Comparison of ENCODE assay signal across 1 cellular context in the genomic region with DNA sequence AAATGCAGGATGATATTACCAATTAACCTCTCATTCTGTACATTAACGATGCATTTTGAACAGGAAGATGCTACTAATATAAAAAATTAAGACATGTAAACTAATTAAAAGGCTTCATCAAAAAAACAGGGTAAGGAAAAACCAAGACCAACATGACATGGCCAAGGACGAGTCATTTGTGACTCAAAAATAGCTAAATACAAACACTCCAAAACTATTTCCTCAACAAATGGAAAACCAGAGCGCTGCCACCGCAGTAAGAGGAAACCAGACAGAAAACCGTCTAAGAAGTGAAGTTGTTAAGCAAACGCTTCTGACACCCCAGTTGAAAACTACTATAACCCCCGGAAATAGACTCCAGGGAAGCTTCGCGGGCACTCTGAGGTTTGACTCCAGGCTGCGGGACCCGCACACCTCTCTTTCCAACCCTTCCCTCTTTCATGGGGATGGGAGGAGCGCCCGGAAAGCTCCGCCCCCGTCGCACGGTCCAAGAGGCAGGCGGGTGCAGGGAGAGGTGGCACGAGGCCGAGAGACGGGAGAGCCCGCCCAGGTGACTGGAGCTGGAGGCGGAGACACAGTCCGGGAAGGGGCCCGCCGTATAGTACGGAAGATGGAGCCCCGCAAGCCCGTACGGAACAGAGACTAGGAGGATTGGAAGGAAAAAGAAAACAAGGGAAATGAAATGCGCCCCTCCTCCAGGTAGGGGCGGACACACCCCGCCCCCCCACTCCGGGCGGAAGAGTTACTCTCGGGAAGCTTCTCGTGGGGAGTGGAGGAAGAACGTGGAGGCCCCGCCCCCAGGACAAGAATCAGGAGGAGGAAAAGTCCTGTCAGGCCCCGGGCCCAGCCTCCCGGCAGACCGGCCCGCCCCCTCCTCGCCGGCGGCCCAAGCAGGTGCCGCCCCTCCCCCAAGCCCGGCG.
TF ChIP-seq lines count a peak whose summit lies in the region.

No MANE protein-coding gene starts in this region.

TF ChIP-seq in HepG2, 621 proteins besides CTCF, POLR2A, EP300 and RAD21 (continued from another document and continues in another):
- TF ChIP-seq ZNF556 (CRISPR knock-in tag; IDR thresholded peaks at IDR 0.05; ENCODE audit: borderline replicate concordance), result peak; percentile 38; the same call in 1 of the 2 replicates
- TF ChIP-seq ZNF337 (CRISPR knock-in tag; IDR thresholded peaks at IDR 0.05; ENCODE audit: borderline replicate concordance, low read depth), result no peak
- TF ChIP-seq MBD4 (IDR thresholded peaks at IDR 0.05; ENCODE audit: borderline replicate concordance, low read length), result no peak
- no peak for TF ChIP-seq SETDB1 (CRISPR knock-in tag; IDR thresholded peaks at IDR 0.05; ENCODE audit: borderline replicate concordance)
- TF ChIP-seq ZBTB43 (CRISPR knock-in tag; conservative IDR thresholded peaks at IDR 0.05), result no peak; the same call in 1 of the 2 replicates
- peak; percentile 35; the same call in 1 of the 2 replicates for TF ChIP-seq MXD3 (CRISPR knock-in tag; IDR thresholded peaks at IDR 0.05)
- TF ChIP-seq CEBPG (CRISPR knock-in tag; IDR thresholded peaks at IDR 0.05), result no peak
- TF ChIP-seq MAFF (IDR thresholded peaks at IDR 0.05; ENCODE audit: low read depth, low read length), result no peak
- no peak for TF ChIP-seq ZNF468 (CRISPR knock-in tag; IDR thresholded peaks at IDR 0.05)
- no peak for TF ChIP-seq ZC3H13 (CRISPR knock-in tag; IDR thresholded peaks at IDR 0.05)
- TF ChIP-seq ZNF430 (CRISPR knock-in tag; IDR thresholded peaks at IDR 0.05), result peak; percentile 67; the same call in 1 of the 2 replicates
- TF ChIP-seq HNF1A (IDR thresholded peaks at IDR 0.05; ENCODE audit: low read depth), result no peak
- no peak for TF ChIP-seq HNF1A (CRISPR knock-in tag; IDR thresholded peaks at IDR 0.05; ENCODE audit: borderline replicate concordance)
- no peak; the same call in none of the 2 replicates for TF ChIP-seq PHF20 (CRISPR knock-in tag; IDR thresholded peaks at IDR 0.05)
- peak; percentile 79; the same call in 1 of the 3 replicates for TF ChIP-seq MXI1 (IDR thresholded peaks at IDR 0.05; ENCODE audit: borderline replicate concordance, low read depth, low read length)
- TF ChIP-seq ZNF510 (CRISPR knock-in tag; IDR thresholded peaks at IDR 0.05; ENCODE audit: low read depth), result 0 out of 2 replicates have a peak, but pooled peaks have one; percentile 9
- TF ChIP-seq THAP8 (CRISPR knock-in tag; IDR thresholded peaks at IDR 0.05; ENCODE audit: borderline replicate concordance), result no peak
- TF ChIP-seq ZNF326 (CRISPR knock-in tag; IDR thresholded peaks at IDR 0.05; ENCODE audit: borderline replicate concordance), result no peak
- TF ChIP-seq ZMAT3 (CRISPR knock-in tag; conservative IDR thresholded peaks at IDR 0.05), result peak; percentile 44; the same call in 1 of the 2 replicates
- TF ChIP-seq ZNF83 (CRISPR knock-in tag; IDR thresholded peaks at IDR 0.05; ENCODE audit: borderline replicate concordance), result no peak
- TF ChIP-seq HNRNPL (IDR thresholded peaks at IDR 0.05; ENCODE audit: low read depth, low read length), result 0 out of 2 replicates have a peak, but pooled peaks have one; percentile 28
- TF ChIP-seq, protein P1, sequence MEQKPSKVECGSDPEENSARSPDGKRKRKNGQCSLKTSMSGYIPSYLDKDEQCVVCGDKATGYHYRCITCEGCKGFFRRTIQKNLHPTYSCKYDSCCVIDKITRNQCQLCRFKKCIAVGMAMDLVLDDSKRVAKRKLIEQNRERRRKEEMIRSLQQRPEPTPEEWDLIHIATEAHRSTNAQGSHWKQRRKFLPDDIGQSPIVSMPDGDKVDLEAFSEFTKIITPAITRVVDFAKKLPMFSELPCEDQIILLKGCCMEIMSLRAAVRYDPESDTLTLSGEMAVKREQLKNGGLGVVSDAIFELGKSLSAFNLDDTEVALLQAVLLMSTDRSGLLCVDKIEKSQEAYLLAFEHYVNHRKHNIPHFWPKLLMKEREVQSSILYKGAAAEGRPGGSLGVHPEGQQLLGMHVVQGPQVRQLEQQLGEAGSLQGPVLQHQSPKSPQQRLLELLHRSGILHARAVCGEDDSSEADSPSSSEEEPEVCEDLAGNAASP (CRISPR knock-in tag; IDR thresholded peaks at IDR 0.05; ENCODE audit: borderline replicate concordance), result no peak; the same call in 1 of the 2 replicates
- no peak for TF ChIP-seq ZUFSP (CRISPR knock-in tag; IDR thresholded peaks at IDR 0.05; ENCODE audit: borderline replicate concordance)
- no peak for TF ChIP-seq EHMT2 (IDR thresholded peaks at IDR 0.05; ENCODE audit: borderline replicate concordance, low read depth, low read length)
- no peak; the same call in 1 of the 2 replicates for TF ChIP-seq ZNF280B (CRISPR knock-in tag; IDR thresholded peaks at IDR 0.05; ENCODE audit: borderline replicate concordance)
- TF ChIP-seq AHR (CRISPR knock-in tag; IDR thresholded peaks at IDR 0.05), result no peak; the same call in 1 of the 2 replicates
- TF ChIP-seq NBN (conservative IDR thresholded peaks at IDR 0.05), result no peak
- TF ChIP-seq, protein P2, sequence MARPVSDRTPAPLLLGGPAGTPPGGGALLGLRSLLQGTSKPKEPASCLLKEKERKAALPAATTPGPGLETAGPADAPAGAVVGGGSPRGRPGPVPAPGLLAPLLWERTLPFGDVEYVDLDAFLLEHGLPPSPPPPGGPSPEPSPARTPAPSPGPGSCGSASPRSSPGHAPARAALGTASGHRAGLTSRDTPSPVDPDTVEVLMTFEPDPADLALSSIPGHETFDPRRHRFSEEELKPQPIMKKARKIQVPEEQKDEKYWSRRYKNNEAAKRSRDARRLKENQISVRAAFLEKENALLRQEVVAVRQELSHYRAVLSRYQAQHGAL (CRISPR knock-in tag; IDR thresholded peaks at IDR 0.05; ENCODE audit: not compliant biosample characterization), result no peak
- no peak for TF ChIP-seq FOXK1 (CRISPR knock-in tag; IDR thresholded peaks at IDR 0.05; ENCODE audit: borderline replicate concordance, low read depth)
- TF ChIP-seq ZNF260 (CRISPR knock-in tag; IDR thresholded peaks at IDR 0.05; ENCODE audit: borderline replicate concordance, low read depth), result no peak
- TF ChIP-seq ZNF672 (CRISPR knock-in tag; IDR thresholded peaks at IDR 0.05), result no peak
- peak; percentile 65 for TF ChIP-seq ZEB1 (IDR thresholded peaks at IDR 0.05; ENCODE audit: insufficient replicate concordance, low read depth)
- no peak for TF ChIP-seq ZFP82 (CRISPR knock-in tag; IDR thresholded peaks at IDR 0.05; ENCODE audit: borderline replicate concordance)
- TF ChIP-seq SMARCC2 (IDR thresholded peaks at IDR 0.05), result no peak
- TF ChIP-seq PPARG (CRISPR knock-in tag; conservative IDR thresholded peaks at IDR 0.05), result peak; percentile 11; the same call in 1 of the 2 replicates
- TF ChIP-seq, protein P3, sequence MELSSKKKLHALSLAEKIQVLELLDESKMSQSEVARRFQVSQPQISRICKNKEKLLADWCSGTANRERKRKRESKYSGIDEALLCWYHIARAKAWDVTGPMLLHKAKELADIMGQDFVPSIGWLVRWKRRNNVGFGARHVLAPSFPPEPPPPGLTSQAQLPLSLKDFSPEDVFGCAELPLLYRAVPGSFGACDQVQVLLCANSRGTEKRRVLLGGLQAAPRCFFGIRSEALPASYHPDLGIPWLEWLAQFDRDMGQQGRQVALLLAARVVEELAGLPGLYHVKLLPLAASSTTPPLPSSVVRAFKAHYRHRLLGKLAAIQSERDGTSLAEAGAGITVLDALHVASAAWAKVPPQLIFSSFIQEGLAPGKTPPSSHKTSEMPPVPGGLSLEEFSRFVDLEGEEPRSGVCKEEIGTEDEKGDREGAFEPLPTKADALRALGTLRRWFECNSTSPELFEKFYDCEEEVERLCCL (CRISPR knock-in tag; IDR thresholded peaks at IDR 0.05; ENCODE audit: borderline replicate concordance), result 0 out of 2 replicates have a peak, but pooled peaks have one; percentile 75
- no peak for TF ChIP-seq ATAD3A (CRISPR knock-in tag; IDR thresholded peaks at IDR 0.05)
- TF ChIP-seq ZNF547 (CRISPR knock-in tag; IDR thresholded peaks at IDR 0.05), result no peak
- TF ChIP-seq NR2C2 (CRISPR knock-in tag; IDR thresholded peaks at IDR 0.05; ENCODE audit: borderline replicate concordance), result no peak
- TF ChIP-seq IRF1 (CRISPR knock-in tag; IDR thresholded peaks at IDR 0.05; ENCODE audit: low read depth), result no peak
- TF ChIP-seq ZNF775 (CRISPR knock-in tag; IDR thresholded peaks at IDR 0.05; ENCODE audit: borderline replicate concordance), result no peak
- peak; percentile 13; the same call in 1 of the 2 replicates for TF ChIP-seq NRL (CRISPR knock-in tag; IDR thresholded peaks at IDR 0.05; ENCODE audit: borderline replicate concordance)
- TF ChIP-seq ZNF713 (CRISPR knock-in tag; IDR thresholded peaks at IDR 0.05), result no peak
- peak; percentile 36; the same call in 1 of the 2 replicates for TF ChIP-seq POLR2AphosphoS5 (IDR thresholded peaks at IDR 0.05; ENCODE audit: low read depth, low read length)
- TF ChIP-seq SKI (IDR thresholded peaks at IDR 0.05; ENCODE audit: partially characterized antibody), result no peak
- TF ChIP-seq ZBTB38 (CRISPR knock-in tag; IDR thresholded peaks at IDR 0.05), result 0 out of 2 replicates have a peak, but pooled peaks have one; percentile 12
- TF ChIP-seq MTA3 (CRISPR knock-in tag; IDR thresholded peaks at IDR 0.05), result no peak
- no peak for TF ChIP-seq PHF5A (CRISPR knock-in tag; IDR thresholded peaks at IDR 0.05; ENCODE audit: low read depth, unreplicated experiment)
- TF ChIP-seq JDP2 (CRISPR knock-in tag; IDR thresholded peaks at IDR 0.05; ENCODE audit: borderline replicate concordance), result no peak
